Comparison of ENCODE assay signal across 23 cellular contexts in the genomic region with DNA sequence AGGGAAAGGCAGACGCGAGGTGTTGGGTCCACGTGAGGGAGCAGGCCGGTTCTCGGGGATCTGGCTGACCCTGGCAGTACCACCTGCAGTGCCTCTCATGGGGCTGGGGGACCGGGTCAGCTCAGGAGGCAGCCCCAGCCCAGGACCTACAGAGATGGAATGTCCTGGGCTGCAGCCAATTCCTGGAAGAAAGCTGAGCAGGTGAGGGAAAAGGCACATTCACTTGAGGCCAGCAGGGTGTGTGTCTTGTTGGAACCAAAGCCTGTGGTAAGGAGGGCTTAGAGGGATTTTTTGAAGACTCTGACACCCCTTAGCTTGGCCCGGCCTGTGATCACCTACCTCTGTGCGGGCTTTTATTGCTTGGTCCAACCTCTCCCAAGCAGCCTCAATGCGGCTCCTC. TPM values are rescaled to one million over a fixed set of nuclear protein-coding genes. Genes with fewer than 3 reads are reported as not detected.
DNase-seq lines count a peak whose midpoint lies in the region; ATAC-seq, FAIRE-seq and TF ChIP-seq lines count a peak whose summit lies in the region.
"Had no signal": no experiment of that assay in that cellular context is flagged by ENCODE, and none has a peak within 500 bp of the region (broad histone marks: within the 10 kb centered on the region; RNA-seq: fewer than 3 reads in every experiment).

No MANE protein-coding gene starts in this region.

- BruUV-seq in Caco-2 (replicated peaks; lab: Mats Ljungman, UMichigan): no TSS peak

- H3K36me3 Mint-ChIP-seq in Caco-2 (ENCODE audit: insufficient read depth, unreplicated experiment): peaks cover 12% of the 10 kb centered on the region
- H3K36me3 Mint-ChIP-seq in progenitor cell of endocrine pancreas (ENCODE audit: insufficient read depth): no peaks in the 10 kb centered on the region
- H3K36me3 Mint-ChIP-seq: CD4-positive, CD25-positive, alpha-beta regulatory T cell; CD8-positive, alpha-beta memory T cell had no signal

- CTCF ChIA-PET in Caco-2 (lab: Charles Lee): interaction anchor here (0.6 to 1.6 kb wide), 2 partner anchors 15 to 50 kb away, joined by 3 to 5 read pairs; no protein-coding TSS in a partner anchor

- no peaks in the 10 kb centered on the region for H3K9me3 Mint-ChIP-seq in Caco-2 (ENCODE audit: unreplicated experiment)
- no peaks in the 10 kb centered on the region for H3K9me3 Mint-ChIP-seq in progenitor cell of endocrine pancreas (ENCODE audit: low read depth)
- H3K9me3 Mint-ChIP-seq: CD4-positive, CD25-positive, alpha-beta regulatory T cell; CD8-positive, alpha-beta memory T cell; HFFc6 had no signal

- POLR2A ChIA-PET in Caco-2 (lab: Charles Lee): no interaction called here

- H3K4me3 Mint-ChIP-seq in Caco-2 (ENCODE audit: unreplicated experiment) (no peak overlapping the region), progenitor cell of endocrine pancreas (ENCODE audit: low read depth) (no peak overlapping the region)
- H3K4me3 Mint-ChIP-seq: CD4-positive, CD25-positive, alpha-beta regulatory T cell; CD8-positive, alpha-beta memory T cell; HFFc6 had no signal

- H3K9me3 ChIP-seq in Caco-2 (no peaks in the 10 kb centered on the region), stomach (no peaks in the 10 kb centered on the region), pancreas (no peaks in the 10 kb centered on the region)
- H3K9me3 ChIP-seq: BE2C had no signal

- H3K27me3 ChIP-seq in Caco-2 (replicated peaks; ENCODE audit: control insufficient read depth, insufficient read depth, low read length): no peaks in the 10 kb centered on the region
- peaks cover 0 to 58% (median 6%) of the 10 kb centered on the region in 3 donors for H3K27me3 ChIP-seq in stomach
- no peaks in the 10 kb centered on the region for H3K27me3 ChIP-seq in pancreas
- H3K27me3 ChIP-seq: BE2C had no signal

- TF ChIP-seq POLR2A in stomach (IDR thresholded peaks at IDR 0.05): no peak

- DNase-seq in Caco-2: no peak
- DNase-seq in G401 (ENCODE audit: low spot score): peak; percentile 26
- DNase-seq in epithelial cell of esophagus (ENCODE audit: low read depth): no peak
- DNase-seq in stomach: peak; percentile 61
- no peak for DNase-seq in NCI-H2029 treated with DMSO at 0.1 percent for 48 hours (lab: John Stamatoyannopoulos, UW)
- no peak for DNase-seq in pancreas
- DNase-seq in progenitor cell of endocrine pancreas (ENCODE audit: low spot score, unreplicated experiment): no peak
- DNase-seq: ACHN; BE2C; C1 segment of cervical spinal cord; CD4-positive, CD25-positive, alpha-beta regulatory T cell; CD8-positive, alpha-beta memory T cell; COR-L47; GM23248; HCEC 1CT; HFFc6 had no signal

- no peak for TF ChIP-seq EP300 in stomach (IDR thresholded peaks at IDR 0.05)

- in situ Hi-C loops in G401 (cut with HindIII; ENCODE audit: low sequenced_read_pairs): no loop called here

- H3K4me3 ChIP-seq in Caco-2 (ENCODE audit: low read depth, low read length) (no peak overlapping the region), epithelial cell of esophagus (ENCODE audit: low read length) (no peak overlapping the region), stomach (no peak overlapping the region), pancreas (no peak overlapping the region)
- H3K4me3 ChIP-seq: GM12878, GM23248, K562 had no signal

- intact Hi-C loops in Caco-2 (cut with micrococcal nuclease; ENCODE audit: unreplicated experiment): no loop called here
- intact Hi-C loops in stomach (cut with DNase I; ENCODE audit: low total_unique reads): no loop called here
- intact Hi-C loops in pancreas (cut with DNase I): no loop called here

- H3K4me1 ChIP-seq in Caco-2: no peaks in the 10 kb centered on the region
- H3K4me1 ChIP-seq in stomach: peaks cover 8 to 38% (median 27%) of the 10 kb centered on the region in 4 donors
- H3K4me1 ChIP-seq in pancreas: no peaks in the 10 kb centered on the region
- H3K4me1 ChIP-seq: BE2C had no signal

- H3K27ac ChIP-seq in stomach (no peak overlapping the region), pancreas (no peak overlapping the region)
- H3K27ac ChIP-seq: GM23248, HL-60 had no signal

- H3K36me3 ChIP-seq in Caco-2 (ENCODE audit: control insufficient read depth, insufficient read depth, low read length): no peaks in the 10 kb centered on the region
- H3K36me3 ChIP-seq in stomach: no peaks in the 10 kb centered on the region
- H3K36me3 ChIP-seq in pancreas: no peaks in the 10 kb centered on the region
- H3K36me3 ChIP-seq: BE2C had no signal

- 57 to 80% (median 68%) methylated on average over 7 to 9 of the region's 9 CpGs for WGBS in stomach, 5 donors
- WGBS in pancreas, 2 donors: 73 to 81% methylated on average over 9 of the region's 9 CpGs

- H3K27me3 Mint-ChIP-seq in Caco-2 (ENCODE audit: insufficient read depth, unreplicated experiment): no peaks in the 10 kb centered on the region
- no peaks in the 10 kb centered on the region for H3K27me3 Mint-ChIP-seq in progenitor cell of endocrine pancreas
- H3K27me3 Mint-ChIP-seq: CD4-positive, CD25-positive, alpha-beta regulatory T cell had no signal

- no peak for ATAC-seq in pancreas
- ATAC-seq: GM12878, K562 had no signal

- peak overlapping the region; percentile 19 for H3K27ac Mint-ChIP-seq in Caco-2 (ENCODE audit: unreplicated experiment)
- H3K27ac Mint-ChIP-seq in progenitor cell of endocrine pancreas: no peak overlapping the region
- H3K27ac Mint-ChIP-seq: CD4-positive, CD25-positive, alpha-beta regulatory T cell; CD8-positive, alpha-beta memory T cell; HFFc6 had no signal

- TF ChIP-seq CTCF in Caco-2 (IDR thresholded peaks at IDR 0.05; ENCODE audit: insufficient read depth in 1 of 2, low read depth in 1 of 2, low read length in 1 of 2, severe bottlenecking in 1 of 2, unreplicated experiment in 1 of 2) (no peak), epithelial cell of esophagus (IDR thresholded peaks at IDR 0.05; ENCODE audit: insufficient read depth, low read depth, low read length, missing control alignments) (peak; percentile 17), stomach (IDR thresholded peaks at IDR 0.05) (no peak), pancreas (IDR thresholded peaks at IDR 0.05) (no peak), progenitor cell of endocrine pancreas (IDR thresholded peaks at IDR 0.05; ENCODE audit: unreplicated experiment) (no peak)

- no peak for FAIRE-seq in pancreas (lab: Jason Lieb, UNC)
- FAIRE-seq: A204.1, D721Med, GM12878, GM19239, H54, K562 had no signal

- H3K4me1 Mint-ChIP-seq in Caco-2 (ENCODE audit: low read depth, unreplicated experiment) (no peaks in the 10 kb centered on the region), progenitor cell of endocrine pancreas (ENCODE audit: low read depth) (no peaks in the 10 kb centered on the region)
- H3K4me1 Mint-ChIP-seq: CD8-positive, alpha-beta memory T cell had no signal

RNA-seq across cellular contexts. Expression of a gene that starts 15.8 kb away (rescaled TPM):
- total RNA-seq in Caco-2 (2022) (5.8 and 6.0 TPM in 2 replicates), stomach (10 to 100 TPM in 3 of 5 donors, 1 to 10 TPM in 2; 2.6 to 71.2 (median 22.6) TPM), pancreas (1 to 10 TPM; 3.5 to 8.5 (median 5.3) TPM), progenitor cell of endocrine pancreas (13.1 and 13.8 TPM in 2 replicates)
- 0.37 and 0.92 TPM in 2 replicates for total RNA-seq in G401 (2014; rRNA removed; shearing (Covaris generic))
- polyA plus RNA-seq in stomach (10 to 100 TPM in 1 of 3 donors, 1 to 10 TPM in 2; 4.0 to 38.5 (median 5.3) TPM), pancreas (10 to 100 TPM; 46.1 to 56.8 TPM)

RNA-seq across cellular contexts. Expression of a gene that starts 26.6 kb away (rescaled TPM):
- total RNA-seq in Caco-2 (2022) (10.9 and 12.2 TPM in 2 replicates), stomach (1 to 10 TPM in 1 of 5 donors, under 1 TPM in 2, not detected in 2; 0.55 to 3.1 (median 0.58) TPM), pancreas (10 to 100 TPM in 3 of 6 donors, 1 to 10 TPM in 3; 6.5 to 12.5 (median 9.9) TPM), progenitor cell of endocrine pancreas (18.0 and 26.2 TPM in 2 replicates)
- 6.7 and 11.8 TPM in 2 replicates for total RNA-seq in G401 (2014; rRNA removed; shearing (Covaris generic))
- polyA plus RNA-seq in stomach (10 to 100 TPM; 16.8 to 24.2 (median 22.5) TPM), pancreas (10 to 100 TPM; 11.2 to 16.8 TPM)

RNA-seq across cellular contexts. Expression of a gene that starts 39.4 kb away (rescaled TPM):
- total RNA-seq in Caco-2 (2022) (2.3 and 2.5 TPM in 2 replicates), stomach (1 to 10 TPM in 1 of 5 donors, under 1 TPM in 3, not detected in 1; 0.29 to 4.9 (median 0.80) TPM), pancreas (1 to 10 TPM in 2 of 6 donors, under 1 TPM in 4; 0.32 to 4.0 (median 0.60) TPM), progenitor cell of endocrine pancreas (6.6 and 7.9 TPM in 2 replicates)
- total RNA-seq in G401 (2014; rRNA removed; shearing (Covaris generic)): 0.37 and 3.5 TPM in 2 replicates
- polyA plus RNA-seq in stomach (1 to 10 TPM; 2.6 to 3.2 (median 2.9) TPM), pancreas (10 to 100 TPM in 1 of 2 donors, 1 to 10 TPM in 1; 9.5 to 11.4 TPM)
- polyA plus RNA-seq: CD8-positive, alpha-beta memory T cell; K562 had no signal

Comparison
In these comparisons a context has a peak if more than half of its experiments do, and no peak if none do; other contexts are left out.
1. DNase-seq: peak in G401 (single experiment) and stomach (single experiment); none in Caco-2 (0 of 2), epithelial cell of esophagus (single experiment), NCI-H2029 treated with DMSO at 0.1 percent for 48 hours (single experiment), pancreas (0 of 6) and progenitor cell of endocrine pancreas (single experiment).